Comparison of ENCODE assay signal across 1 cellular context in the genomic region with DNA sequence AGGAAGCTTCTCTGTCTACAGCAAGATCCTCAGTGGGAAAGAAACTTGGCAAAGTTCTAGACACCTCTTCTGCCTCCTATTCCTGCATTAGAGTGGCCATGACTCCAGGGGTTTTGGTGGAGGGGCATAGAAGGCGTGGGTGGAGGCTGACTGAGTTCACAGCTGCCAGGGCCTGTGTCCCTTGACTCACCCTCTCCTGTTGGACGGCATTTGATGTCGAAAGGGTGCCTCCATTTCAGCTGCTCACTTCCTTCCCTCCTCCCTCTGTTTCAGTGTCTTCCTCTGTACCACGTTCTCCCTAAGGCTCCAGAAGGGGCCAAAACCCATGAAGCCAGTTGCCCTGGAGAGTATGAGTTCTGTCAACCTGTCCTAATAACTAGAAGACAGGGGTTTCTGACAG.
TF ChIP-seq lines count a peak whose summit lies in the region.

No MANE protein-coding gene starts in this region.

TF ChIP-seq in HCT116, 20 proteins besides CTCF, POLR2A, EP300 and RAD21 (continued from another document):
- TF ChIP-seq ZBTB33 (IDR thresholded peaks at IDR 0.05; ENCODE audit: extremely low read depth, insufficient replicate concordance, low read length) (no peak), SRF (IDR thresholded peaks at IDR 0.05; ENCODE audit: low read depth) (no peak), MAX (IDR thresholded peaks at IDR 0.05) (no peak), JUND (IDR thresholded peaks at IDR 0.05) (no peak), CEBPB (IDR thresholded peaks at IDR 0.05; ENCODE audit: low read depth) (no peak), POLR2AphosphoS5 (IDR thresholded peaks at IDR 0.05; ENCODE audit: low read depth, low read length) (no peak), ELF1 (IDR thresholded peaks at IDR 0.05; ENCODE audit: borderline replicate concordance, low read depth) (no peak), SP1 (IDR thresholded peaks at IDR 0.05; ENCODE audit: low read depth) (no peak), EZH2 (IDR thresholded peaks at IDR 0.05) (no peak), ZNF274 (IDR thresholded peaks at IDR 0.05; ENCODE audit: low read depth, low read length) (no peak), EGR1 (IDR thresholded peaks at IDR 0.05; ENCODE audit: low read depth) (no peak), FOSL1 (IDR thresholded peaks at IDR 0.05; ENCODE audit: low read depth) (no peak), EZH2phosphoT487 (IDR thresholded peaks at IDR 0.05; ENCODE audit: borderline replicate concordance) (no peak)
